ENCODE assay signal across 1 cellular context in genomic region chr11:113305440-113306336, GRCh38.
TF ChIP-seq lines count a peak whose summit lies in the region.

No MANE protein-coding gene starts in this region.

TF ChIP-seq in H1, 55 proteins besides CTCF, POLR2A, EP300 and RAD21 (continued from another document):
- no peak for TF ChIP-seq RFX5 (IDR thresholded peaks at IDR 0.05; ENCODE audit: borderline replicate concordance, low read depth, low read length)
- TF ChIP-seq BRCA1 (IDR thresholded peaks at IDR 0.05; ENCODE audit: low read depth, low read length): no peak
